18 cellular contexts compared by ENCODE assay signal in the genomic region with DNA sequence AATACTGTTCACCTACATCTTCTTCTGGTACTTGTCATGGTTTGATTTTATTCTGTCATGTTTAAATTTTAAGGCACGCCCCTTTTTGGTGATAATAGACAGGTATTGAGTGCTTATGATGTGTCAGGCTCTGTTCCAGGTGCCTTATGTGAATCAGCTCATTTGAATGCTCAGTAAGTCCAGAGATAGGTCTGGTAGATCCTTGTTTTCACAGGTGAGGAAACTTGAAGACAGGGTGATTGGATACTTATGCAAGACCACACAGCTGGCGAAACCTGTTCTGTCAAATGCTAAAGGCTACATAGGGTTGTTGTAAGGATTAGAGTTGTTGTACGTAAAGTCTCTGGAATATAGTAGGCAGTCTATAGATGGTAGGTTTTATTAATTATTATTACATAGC. TPM values are rescaled to one million over a fixed set of nuclear protein-coding genes. Genes with fewer than 3 reads are reported as not detected.
A peak's percentile ranks its signal among the peaks of the same experiment; 100 is the strongest.
DNase-seq lines count a peak whose midpoint lies in the region; ATAC-seq and TF ChIP-seq lines count a peak whose summit lies in the region.
"Had no signal": no experiment of that assay in that cellular context is flagged by ENCODE, and none has a peak within 500 bp of the region (broad histone marks: within the 10 kb centered on the region; RNA-seq: fewer than 3 reads in every experiment).

No MANE protein-coding gene starts in this region.

- H3K4me1 ChIP-seq in PC-3 (ENCODE audit: insufficient read depth, low read length) (peaks cover 4% of the 10 kb centered on the region; the same call in 1 of the 2 replicates), gastrocnemius medialis (no peaks in the 10 kb centered on the region)

- H3K27me3 Mint-ChIP-seq in type B pancreatic cell, result peaks cover 10% of the 10 kb centered on the region

- peak overlapping the region; percentile 88 for H3K4me2 ChIP-seq in PC-3 (ENCODE audit: low read length)
- H3K4me2 ChIP-seq: SK-N-SH had no signal

- no peaks in the 10 kb centered on the region for H3K9me3 Mint-ChIP-seq in type B pancreatic cell
- H3K9me3 Mint-ChIP-seq: CD8-positive, alpha-beta memory T cell had no signal

- H3K4me3 ChIP-seq in PC-3 (ENCODE audit: low read length), result no peak overlapping the region
- no peak overlapping the region for H3K4me3 ChIP-seq in epithelial cell of esophagus (ENCODE audit: low read length)
- H3K4me3 ChIP-seq in gastrocnemius medialis, result no peak overlapping the region

- no peaks in the 10 kb centered on the region for H3F3A ChIP-seq in PC-3 (ENCODE audit: low read length, unreplicated experiment)

- no TSS peak for BruUV-seq in PC-3 (replicated peaks; lab: Mats Ljungman, UMichigan)

- H4K20me1 ChIP-seq in PC-3 (ENCODE audit: low read length), result no peaks in the 10 kb centered on the region

- H3K27ac ChIP-seq in PC-3 (ENCODE audit: low read length), result no peak overlapping the region
- H3K27ac ChIP-seq in gastrocnemius medialis, result no peak overlapping the region
- H3K27ac ChIP-seq: C4-2B, KMS-11 had no signal

- no peak for TF ChIP-seq POLR2A in gastrocnemius medialis (IDR thresholded peaks at IDR 0.05)

- H3K9ac ChIP-seq in PC-3 (ENCODE audit: low read length), result no peak overlapping the region
- H3K9ac ChIP-seq: KMS-11, SK-N-SH had no signal

- POLR2A ChIA-PET in PC-3 (lab: Charles Lee; ENCODE audit: unreplicated experiment), result no interaction called here

- in situ Hi-C loops in gastrocnemius medialis (cut with MboI; ENCODE audit: low sequenced_read_pairs in 4 of 4), result no loop called here

- no peaks in the 10 kb centered on the region for H3K79me2 ChIP-seq in PC-3 (ENCODE audit: low read length)

- H3K27ac Mint-ChIP-seq in type B pancreatic cell, result no peak overlapping the region
- H3K27ac Mint-ChIP-seq: CD8-positive, alpha-beta memory T cell had no signal

- H3K36me3 ChIP-seq in PC-3 (ENCODE audit: low read depth, low read length) (no peaks in the 10 kb centered on the region), gastrocnemius medialis (no peaks in the 10 kb centered on the region)

- H2AFZ ChIP-seq in PC-3 (ENCODE audit: low read length), result no peak overlapping the region

- H3K9me3 ChIP-seq in PC-3 (ENCODE audit: low read length) (no peaks in the 10 kb centered on the region), gastrocnemius medialis (no peaks in the 10 kb centered on the region)
- H3K9me3 ChIP-seq: SK-N-SH had no signal

- ATAC-seq in PC-3 (peak; percentile 40), gastrocnemius medialis (no peak)

- intact Hi-C loops in PC-3 (cut with micrococcal nuclease), result loop anchor here (2.0 kb wide), 2 partner anchors 587 to 595 kb away; no protein-coding TSS in a partner anchor
- intact Hi-C loops in gastrocnemius medialis (cut with DNase I; ENCODE audit: low total_unique reads), result no loop called here

- no peaks in the 10 kb centered on the region for H3K4me1 Mint-ChIP-seq in type B pancreatic cell (ENCODE audit: unreplicated experiment)
- H3K4me1 Mint-ChIP-seq: CD8-positive, alpha-beta memory T cell had no signal

- H3K9me2 ChIP-seq in PC-3 (replicated peaks; ENCODE audit: low read length), result no peaks in the 10 kb centered on the region
- H3K9me2 ChIP-seq: SK-N-SH had no signal

- peak; percentile 3 for DNase-seq in NCI-H510A treated with DMSO at 0.1 percent for 48 hours (lab: John Stamatoyannopoulos, UW)
- no peak for DNase-seq in NCI-H510A (lab: John Stamatoyannopoulos, UW)
- DNase-seq in PC-3, result peak; percentile 71
- DNase-seq in epithelial cell of esophagus (ENCODE audit: low read depth), result peak; percentile 93
- DNase-seq in type B pancreatic cell (ENCODE audit: extremely low spot score, unreplicated experiment), result no peak
- DNase-seq in 8988T, result no peak
- no peak for DNase-seq in gastrocnemius medialis
- DNase-seq: GDM1, GOT3, NCI-H2081 treated with DMSO at 0.1 percent for 48 hours had no signal

- H3K36me3 Mint-ChIP-seq in type B pancreatic cell, result no peaks in the 10 kb centered on the region
- H3K36me3 Mint-ChIP-seq: CD8-positive, alpha-beta memory T cell had no signal

- no peak for TF ChIP-seq CTCF in PC-3 (conservative IDR thresholded peaks at IDR 0.05; ENCODE audit: low read depth, low read length)
- no peak for TF ChIP-seq CTCF in epithelial cell of esophagus (IDR thresholded peaks at IDR 0.05; ENCODE audit: insufficient read depth, low read depth, low read length, missing control alignments)
- no peak for TF ChIP-seq CTCF in type B pancreatic cell (conservative IDR thresholded peaks at IDR 0.05)
- TF ChIP-seq CTCF in gastrocnemius medialis (IDR thresholded peaks at IDR 0.05 in 4 of 5, conservative IDR thresholded peaks at IDR 0.05 in 1 of 5), result no peak

- H3K27me3 ChIP-seq in PC-3 (ENCODE audit: low read length) (peaks cover 4% of the 10 kb centered on the region; the same call in 1 of the 2 replicates), gastrocnemius medialis (no peaks in the 10 kb centered on the region)

- CTCF ChIA-PET in PC-3 (lab: Charles Lee), result interaction anchor here (0.6 kb wide), 1 partner anchor 137 kb away, joined by 3 read pairs; no protein-coding TSS in a partner anchor

- H3K4me3 Mint-ChIP-seq in type B pancreatic cell, result peak overlapping the region; percentile 13
- H3K4me3 Mint-ChIP-seq: CD8-positive, alpha-beta memory T cell had no signal

RNA-seq across cellular contexts. Expression of a gene that starts 9.6 kb away (rescaled TPM):
- 12.5 and 20.4 TPM in 2 replicates for total RNA-seq in PC-3 (2014; rRNA removed)
- total RNA-seq in type B pancreatic cell (ENCODE audit: low replicate concordance), result 19.6 and 23.1 TPM in 2 replicates
- total RNA-seq in gastrocnemius medialis, result 1 to 10 TPM; 2.9 to 7.0 (median 5.1) TPM

RNA-seq across cellular contexts. Expression of a gene that starts 55.3 kb away (rescaled TPM):
- total RNA-seq in PC-3 (2014; rRNA removed) (not detected in 2 replicates), type B pancreatic cell (ENCODE audit: low replicate concordance) (11.9 and 21.9 TPM in 2 replicates), gastrocnemius medialis (not detected)
- total RNA-seq: Calu3; CD8-positive, alpha-beta memory T cell; IMR-90; M059J; OCI-LY7 had no signal

Comparison
In these comparisons a context has a peak if more than half of its experiments do, and no peak if none do; other contexts are left out.
1. DNase-seq: peak in NCI-H510A treated with DMSO at 0.1 percent for 48 hours (single experiment), PC-3 (single experiment) and epithelial cell of esophagus (single experiment); none in NCI-H510A (single experiment), type B pancreatic cell (single experiment), 8988T (single experiment) and gastrocnemius medialis (0 of 2).
2. RNA of a gene that starts 55.3 kb away (total RNA-seq): 11.9 to 21.9 TPM in type B pancreatic cell; not detected in PC-3 and not detected in gastrocnemius medialis; every median in the first group is over 10 times any median in the second.